Comparison of ENCODE assay signal across 8 cellular contexts in genomic region chr13:33194820-33195692, GRCh38.
DNase-seq lines count a peak whose midpoint lies in the region; ATAC-seq and TF ChIP-seq lines count a peak whose summit lies in the region.

No MANE protein-coding gene starts in this region.

- TF ChIP-seq POLR2A in body of pancreas (IDR thresholded peaks at IDR 0.05) = no peak

- no peak overlapping the region for H3K4me3 ChIP-seq in AG04449 (ENCODE audit: low read depth, low read length)
- no peak overlapping the region for H3K4me3 ChIP-seq in body of pancreas

- 17 to 26% methylated on average over 8 of the region's 8 CpGs for WGBS in body of pancreas, 2 donors

- H3K4me1 Mint-ChIP-seq in nephron progenitor cell = peaks cover 20% of the 10 kb centered on the region

- peaks cover 72% of the 10 kb centered on the region for H3K4me1 ChIP-seq in body of pancreas

- H3K27ac Mint-ChIP-seq in nephron progenitor cell = peak overlapping the region; percentile 61

- peak overlapping the region; percentile 36 to 79 (median 58) for H3K27ac ChIP-seq in body of pancreas

- intact Hi-C loops in body of pancreas (cut with DNase I) = no loop called here

- H3K36me3 Mint-ChIP-seq in nephron progenitor cell (ENCODE audit: low read depth) = no peaks in the 10 kb centered on the region

- no peak overlapping the region for H3K4me3 Mint-ChIP-seq in nephron progenitor cell

- POLR2A ChIA-PET in AG04449 (lab: Yijun Ruan, JAX) = no interaction called here

- DNase-seq in AG04449 (ENCODE audit: low read depth, low spot score) (peak; percentile 93), body of pancreas (peak; percentile 69 to 87 (median 72)), nephron progenitor cell (peak; percentile 16), cerebellar cortex (ENCODE audit: low spot score) (no peak), islet precursor cell (no peak)
- DNase-seq in stimulated activated naive CD4-positive, alpha-beta T cell treated with Interleukin-2 at 50 U/mL for 16 hours (lab: John Stamatoyannopoulos, UW) = no peak

- H3K27me3 ChIP-seq in body of pancreas = no peaks in the 10 kb centered on the region

- H3K9me3 Mint-ChIP-seq in nephron progenitor cell = no peaks in the 10 kb centered on the region

- ATAC-seq in GM19351 (IDR thresholded peaks at IDR 0.05; ENCODE audit: unreplicated experiment) (peak; percentile 89), HG03196 (IDR thresholded peaks at IDR 0.05; ENCODE audit: unreplicated experiment) (peak; percentile 82), body of pancreas (peak; percentile 96)

- peaks cover 9% of the 10 kb centered on the region for H3K27me3 Mint-ChIP-seq in nephron progenitor cell (ENCODE audit: low read depth, poor library complexity)

- CTCF ChIA-PET in AG04449 (lab: Yijun Ruan, JAX) = no interaction called here

- no peaks in the 10 kb centered on the region for H3K9me3 ChIP-seq in body of pancreas

- TF ChIP-seq CTCF in AG04449 (IDR thresholded peaks at IDR 0.05; ENCODE audit: insufficient read depth, low read length, missing control alignments) = no peak
- TF ChIP-seq CTCF in body of pancreas (IDR thresholded peaks at IDR 0.05) = no peak
- TF ChIP-seq CTCF in nephron progenitor cell (IDR thresholded peaks at IDR 0.05) = no peak

- H3K36me3 ChIP-seq in body of pancreas (replicated peaks in 1 of 2; ENCODE audit: insufficient read depth in 1 of 2, low read depth in 2 of 2) = no peaks in the 10 kb centered on the region

Comparison
In these comparisons a context has a peak if more than half of its experiments do, and no peak if none do; other contexts are left out.
1. DNase-seq: peak in AG04449 (single experiment), body of pancreas (4 of 4) and nephron progenitor cell (single experiment); none in cerebellar cortex (single experiment), islet precursor cell (single experiment) and stimulated activated naive CD4-positive, alpha-beta T cell treated with Interleukin-2 at 50 U/mL for 16 hours (single experiment).
2. Peak in every context shown above with its lines, with median percentiles within 50 percentile points of each other: ATAC-seq.